8 cellular contexts compared by ENCODE assay signal in genomic region chr1:164560076-164560475, GRCh38. TPM values are rescaled to one million over a fixed set of nuclear protein-coding genes. Genes with fewer than 3 reads are reported as not detected.
DNase-seq lines count a peak whose midpoint lies in the region; ATAC-seq and TF ChIP-seq lines count a peak whose summit lies in the region.

No MANE protein-coding gene starts in this region.

- peak overlapping the region; percentile 52 for H3K4me3 Mint-ChIP-seq in activated CD8-positive, alpha-beta T cell treated with anti-CD3 and anti-CD28 coated beads for 36 hours
- H3K4me3 Mint-ChIP-seq in activated CD8-positive, alpha-beta T cell treated with anti-CD3 and anti-CD28 coated beads, Interleukin-2, amount 10 ng/mL, durations not matched to agents 7 days and 5 days: no peak overlapping the region

- no peak for ATAC-seq in activated CD8-positive, alpha-beta T cell treated with anti-CD3 and anti-CD28 coated beads for 36 hours
- ATAC-seq in activated CD8-positive, alpha-beta T cell treated with anti-CD3 and anti-CD28 coated beads, Interleukin-2, amount 10 ng/mL, durations not matched to agents 7 days and 5 days: no peak
- no peak for ATAC-seq in thoracic aorta (ENCODE audit: insufficient number of reproducible peaks, low FRiP score, low read depth)
- ATAC-seq in GM18498 (IDR thresholded peaks at IDR 0.05; ENCODE audit: unreplicated experiment): no peak
- no peak for ATAC-seq in GM18502 (IDR thresholded peaks at IDR 0.05; ENCODE audit: poor library complexity, unreplicated experiment)
- ATAC-seq in HG02642 (IDR thresholded peaks at IDR 0.05; ENCODE audit: poor library complexity, unreplicated experiment): no peak

- no peak for DNase-seq in activated CD8-positive, alpha-beta T cell treated with anti-CD3 and anti-CD28 coated beads for 36 hours
- DNase-seq in activated CD8-positive, alpha-beta T cell treated with anti-CD3 and anti-CD28 coated beads, Interleukin-2, amount 10 ng/mL, durations not matched to agents 7 days and 5 days: no peak
- DNase-seq in adrenal gland (peak in 1 of 7 donors; percentile 54), left kidney (ENCODE audit: low read depth, low spot score) (peak; percentile 47), thoracic aorta (ENCODE audit: low spot score) (no peak)

- H3K36me3 Mint-ChIP-seq in activated CD8-positive, alpha-beta T cell treated with anti-CD3 and anti-CD28 coated beads for 36 hours (ENCODE audit: low read depth): no peaks in the 10 kb centered on the region
- H3K36me3 Mint-ChIP-seq in activated CD8-positive, alpha-beta T cell treated with anti-CD3 and anti-CD28 coated beads, Interleukin-2, amount 10 ng/mL, durations not matched to agents 7 days and 5 days (ENCODE audit: low read depth): no peaks in the 10 kb centered on the region

- H3K27ac ChIP-seq in adrenal gland (peak overlapping the region; percentile 42 to 87 (median 82)), thoracic aorta (peak overlapping the region; percentile 78 to 81)

- peaks cover 30% of the 10 kb centered on the region for H3K27me3 Mint-ChIP-seq in activated CD8-positive, alpha-beta T cell treated with anti-CD3 and anti-CD28 coated beads for 36 hours
- H3K27me3 Mint-ChIP-seq in activated CD8-positive, alpha-beta T cell treated with anti-CD3 and anti-CD28 coated beads, Interleukin-2, amount 10 ng/mL, durations not matched to agents 7 days and 5 days (ENCODE audit: low read depth): peaks cover 24% of the 10 kb centered on the region

- 1 to 2% (median 1%) methylated on average over 11 of the region's 11 CpGs for WGBS in adrenal gland, 4 donors

- no peak overlapping the region for H3K27ac Mint-ChIP-seq in activated CD8-positive, alpha-beta T cell treated with anti-CD3 and anti-CD28 coated beads for 36 hours
- H3K27ac Mint-ChIP-seq in activated CD8-positive, alpha-beta T cell treated with anti-CD3 and anti-CD28 coated beads, Interleukin-2, amount 10 ng/mL, durations not matched to agents 7 days and 5 days: no peak overlapping the region

- no peaks in the 10 kb centered on the region for H3K36me3 ChIP-seq in adrenal gland (replicated peaks in 1 of 2)
- no peaks in the 10 kb centered on the region for H3K36me3 ChIP-seq in thoracic aorta

- TF ChIP-seq CTCF in activated CD8-positive, alpha-beta T cell treated with anti-CD3 and anti-CD28 coated beads for 36 hours (IDR thresholded peaks at IDR 0.05): no peak
- TF ChIP-seq CTCF in adrenal gland (IDR thresholded peaks at IDR 0.05) (no peak), thoracic aorta (IDR thresholded peaks at IDR 0.05) (no peak)

- H3K4me3 ChIP-seq in adrenal gland: peak overlapping the region; percentile 27 to 75 (median 53)
- H3K4me3 ChIP-seq in thoracic aorta: peak overlapping the region; percentile 92

- CTCF ChIA-PET in activated CD8-positive, alpha-beta T cell treated with anti-CD3 and anti-CD28 coated beads for 36 hours (lab: Charles Lee): no interaction called here
- CTCF ChIA-PET in activated CD8-positive, alpha-beta T cell treated with anti-CD3 and anti-CD28 coated beads, Interleukin-2, amount 10 ng/mL, durations not matched to agents 7 days and 5 days (lab: Charles Lee): no interaction called here

- POLR2A ChIA-PET in activated CD8-positive, alpha-beta T cell treated with anti-CD3 and anti-CD28 coated beads for 36 hours (lab: Charles Lee): no interaction called here
- POLR2A ChIA-PET in activated CD8-positive, alpha-beta T cell treated with anti-CD3 and anti-CD28 coated beads, Interleukin-2, amount 10 ng/mL, durations not matched to agents 7 days and 5 days (lab: Charles Lee): no interaction called here

- H3K9me3 Mint-ChIP-seq in activated CD8-positive, alpha-beta T cell treated with anti-CD3 and anti-CD28 coated beads for 36 hours: no peaks in the 10 kb centered on the region
- no peaks in the 10 kb centered on the region for H3K9me3 Mint-ChIP-seq in activated CD8-positive, alpha-beta T cell treated with anti-CD3 and anti-CD28 coated beads, Interleukin-2, amount 10 ng/mL, durations not matched to agents 7 days and 5 days (ENCODE audit: insufficient read depth)

- intact Hi-C loops in activated CD8-positive, alpha-beta T cell treated with anti-CD3 and anti-CD28 coated beads for 36 hours (cut with micrococcal nuclease): no loop called here
- intact Hi-C loops in adrenal gland (cut with DNase I): no loop called here

- no peak for TF ChIP-seq POLR2A in adrenal gland (IDR thresholded peaks at IDR 0.05)

- H3K4me1 ChIP-seq in adrenal gland (replicated peaks in 1 of 2): peaks cover 11 to 33% of the 10 kb centered on the region in 2 donors
- no peaks in the 10 kb centered on the region for H3K4me1 ChIP-seq in thoracic aorta (ENCODE audit: control insufficient read depth in 1 of 2, low read depth in 2 of 2)

- H3K4me1 Mint-ChIP-seq in activated CD8-positive, alpha-beta T cell treated with anti-CD3 and anti-CD28 coated beads for 36 hours (ENCODE audit: low read depth): peaks cover 10% of the 10 kb centered on the region
- H3K4me1 Mint-ChIP-seq in activated CD8-positive, alpha-beta T cell treated with anti-CD3 and anti-CD28 coated beads, Interleukin-2, amount 10 ng/mL, durations not matched to agents 7 days and 5 days (ENCODE audit: low read depth): peaks cover 4% of the 10 kb centered on the region

- H3K27me3 ChIP-seq in adrenal gland (no peaks in the 10 kb centered on the region), thoracic aorta (replicated peaks; ENCODE audit: insufficient read depth) (no peaks in the 10 kb centered on the region)

- H3K9me3 ChIP-seq in adrenal gland (replicated peaks in 1 of 3) (no peaks in the 10 kb centered on the region), thoracic aorta (no peaks in the 10 kb centered on the region)

RNA-seq across cellular contexts. Expression of gene PBX1, which starts 1.1 kb away (rescaled TPM):
- not detected for total RNA-seq in activated CD8-positive, alpha-beta T cell treated with anti-CD3 and anti-CD28 coated beads for 36 hours
- total RNA-seq in activated CD8-positive, alpha-beta T cell treated with anti-CD3 and anti-CD28 coated beads, Interleukin-2, amount 10 ng/mL, durations not matched to agents 7 days and 5 days: not detected
- 100 to 1,000 TPM in 4 of 8 donors, 10 to 100 TPM in 4; 53.3 to 294 (median 111) TPM for total RNA-seq in adrenal gland
- 100 to 1,000 TPM in 1 of 3 donors, 10 to 100 TPM in 2; 13.0 to 153 (median 17.3) TPM for polyA plus RNA-seq in adrenal gland
- 10 to 100 TPM; 50.5 to 53.1 TPM for total RNA-seq in thoracic aorta

Comparison
In these comparisons a context has a peak if more than half of its experiments do, and no peak if none do; other contexts are left out.
1. RNA of gene PBX1, which starts 1.1 kb away (total RNA-seq): 53.3 to 294 TPM in adrenal gland and 50.5 to 53.1 TPM in thoracic aorta; not detected in activated CD8-positive, alpha-beta T cell treated with anti-CD3 and anti-CD28 coated beads for 36 hours and not detected in activated CD8-positive, alpha-beta T cell treated with anti-CD3 and anti-CD28 coated beads, Interleukin-2, amount 10 ng/mL, durations not matched to agents 7 days and 5 days; every median in the first group is over 10 times any median in the second.